28 cellular contexts compared by ENCODE assay signal in genomic region chr2:141316606-141317005, GRCh38.
DNase-seq lines count a peak whose midpoint lies in the region; ATAC-seq, FAIRE-seq and TF ChIP-seq lines count a peak whose summit lies in the region.
"Had no signal": no experiment of that assay in that cellular context is flagged by ENCODE, and none has a peak within 500 bp of the region (broad histone marks: within the 10 kb centered on the region; RNA-seq: fewer than 3 reads in every experiment).

No MANE protein-coding gene starts in this region.

- no peak for FAIRE-seq in pancreas (lab: Jason Lieb, UNC)
- FAIRE-seq: GM12891, RCC 7860 had no signal

- H3K36me3 ChIP-seq in HAP-1 (replicated peaks) (no peaks in the 10 kb centered on the region), neural cell (ENCODE audit: insufficient read depth, low read length) (no peaks in the 10 kb centered on the region), pancreas (no peaks in the 10 kb centered on the region)

- no peak overlapping the region for H3K9ac ChIP-seq in neural cell (ENCODE audit: low read length)
- H3K9ac ChIP-seq: SK-N-SH had no signal

- H3K9me3 ChIP-seq in HAP-1: no peaks in the 10 kb centered on the region
- no peaks in the 10 kb centered on the region for H3K9me3 ChIP-seq in neural cell (ENCODE audit: low read length)
- H3K9me3 ChIP-seq in pancreas: no peaks in the 10 kb centered on the region
- H3K9me3 ChIP-seq: SK-N-SH had no signal

- intact Hi-C loops in pancreas (cut with DNase I): no loop called here

- no peaks in the 10 kb centered on the region for H3K9me2 ChIP-seq in neural cell (ENCODE audit: insufficient read depth, low read length)
- H3K9me2 ChIP-seq: SK-N-SH had no signal

- H4K20me1 ChIP-seq in neural cell (ENCODE audit: insufficient read depth): no peaks in the 10 kb centered on the region

- TF ChIP-seq CTCF in astrocyte of the cerebellum (IDR thresholded peaks at IDR 0.05; ENCODE audit: low read depth, low read length, missing control alignments): no peak
- TF ChIP-seq CTCF in neural cell (IDR thresholded peaks at IDR 0.05; ENCODE audit: poor library complexity, severe bottlenecking): no peak
- TF ChIP-seq CTCF in pancreas (IDR thresholded peaks at IDR 0.05): no peak

- H3K4me2 ChIP-seq in neural cell (ENCODE audit: low read length): no peak overlapping the region
- H3K4me2 ChIP-seq: SK-N-SH had no signal

- H3K79me2 ChIP-seq in neural cell (replicated peaks; ENCODE audit: insufficient read depth, low read length): no peaks in the 10 kb centered on the region

- H3K27me3 ChIP-seq in HAP-1 (ENCODE audit: low read depth) (no peaks in the 10 kb centered on the region), neural cell (ENCODE audit: insufficient read depth, low read depth, low read length) (no peaks in the 10 kb centered on the region), pancreas (no peaks in the 10 kb centered on the region)

- H3K9me3 Mint-ChIP-seq in activated CD8-positive, alpha-beta memory T cell treated with anti-CD3 and anti-CD28 coated beads, Interleukin-2, amount 10 ng/mL, durations not matched to agents 7 days and 5 days (ENCODE audit: low read depth): peaks cover 2% of the 10 kb centered on the region

- 88 to 95% methylated on average over 3 of the region's 3 CpGs for WGBS in pancreas, 2 donors

- no peak for TF ChIP-seq RAD21 in neural cell (conservative IDR thresholded peaks at IDR 0.05)

- no peak overlapping the region for H3K4me3 Mint-ChIP-seq in activated CD8-positive, alpha-beta memory T cell treated with anti-CD3 and anti-CD28 coated beads, Interleukin-2, amount 10 ng/mL, durations not matched to agents 7 days and 5 days
- H3K4me3 Mint-ChIP-seq: B cell; CD14-positive monocyte; CD8-positive, alpha-beta memory T cell had no signal

- no peaks in the 10 kb centered on the region for H3K27me3 Mint-ChIP-seq in activated CD8-positive, alpha-beta memory T cell treated with anti-CD3 and anti-CD28 coated beads, Interleukin-2, amount 10 ng/mL, durations not matched to agents 7 days and 5 days
- H3K27me3 Mint-ChIP-seq: B cell; CD8-positive, alpha-beta memory T cell had no signal

- no peaks in the 10 kb centered on the region for H3K4me1 Mint-ChIP-seq in activated CD8-positive, alpha-beta memory T cell treated with anti-CD3 and anti-CD28 coated beads, Interleukin-2, amount 10 ng/mL, durations not matched to agents 7 days and 5 days
- H3K4me1 Mint-ChIP-seq: B cell; CD14-positive monocyte; CD8-positive, alpha-beta memory T cell had no signal

- H2AFZ ChIP-seq in neural cell (ENCODE audit: low read depth, low read length): no peak overlapping the region

- H3K36me3 Mint-ChIP-seq in activated CD8-positive, alpha-beta memory T cell treated with anti-CD3 and anti-CD28 coated beads, Interleukin-2, amount 10 ng/mL, durations not matched to agents 7 days and 5 days: no peaks in the 10 kb centered on the region
- H3K36me3 Mint-ChIP-seq: CD14-positive monocyte; CD8-positive, alpha-beta memory T cell had no signal

- no peak overlapping the region for H3K27ac Mint-ChIP-seq in activated CD8-positive, alpha-beta memory T cell treated with anti-CD3 and anti-CD28 coated beads, Interleukin-2, amount 10 ng/mL, durations not matched to agents 7 days and 5 days
- H3K27ac Mint-ChIP-seq: B cell; CD14-positive monocyte; CD8-positive, alpha-beta memory T cell had no signal

- in situ Hi-C loops in HAP-1 (cut with MboI; ENCODE audit: low sequenced_read_pairs) (no loop called here), astrocyte of the cerebellum (cut with HindIII; ENCODE audit: low sequenced_read_pairs) (no loop called here)

- H3K27ac ChIP-seq in neural cell (ENCODE audit: low read length) (no peak overlapping the region), pancreas (no peak overlapping the region)

- TF ChIP-seq EP300 in neural cell (conservative IDR thresholded peaks at IDR 0.05; ENCODE audit: poor library complexity, severe bottlenecking): no peak

- no peak for ATAC-seq in activated CD8-positive, alpha-beta memory T cell treated with anti-CD3 and anti-CD28 coated beads, Interleukin-2, amount 10 ng/mL, durations not matched to agents 7 days and 5 days
- no peak for ATAC-seq in pancreas
- ATAC-seq: HCT116 had no signal

- H3K4me1 ChIP-seq in HAP-1 (peaks cover 3% of the 10 kb centered on the region; the same call in 1 of the 2 replicates), pancreas (no peaks in the 10 kb centered on the region)

- no peak overlapping the region for H3K4me3 ChIP-seq in HAP-1
- no peak overlapping the region for H3K4me3 ChIP-seq in astrocyte of the cerebellum (ENCODE audit: low read depth, low read length)
- peak overlapping the region; percentile 2 for H3K4me3 ChIP-seq in neural cell (ENCODE audit: low read length)
- H3K4me3 ChIP-seq in pancreas: no peak overlapping the region

- CTCF ChIA-PET in activated CD8-positive, alpha-beta memory T cell treated with anti-CD3 and anti-CD28 coated beads, Interleukin-2, amount 10 ng/mL, durations not matched to agents 7 days and 5 days (lab: Charles Lee): no interaction called here

- DNase-seq in HAP-1 (ENCODE audit: low spot score in 2 of 2) (peak; percentile 22 to 61), astrocyte of the cerebellum (ENCODE audit: low read depth) (peak; percentile 68), HUDEP-2 (lab: John Stamatoyannopoulos, UW; ENCODE audit: unreplicated experiment in 76 of 76) (no peak), pancreas (no peak)
- DNase-seq in activated CD8-positive, alpha-beta memory T cell treated with anti-CD3 and anti-CD28 coated beads, Interleukin-2, amount 10 ng/mL, durations not matched to agents 7 days and 5 days: no peak
- DNase-seq in activated naive CD4-positive, alpha-beta T cell treated with Interleukin-2 at 50 U/mL for 16 hours: no peak
- DNase-seq: CD8-positive, alpha-beta memory T cell; DMS 273 treated with DMSO at 0.1 percent for 48 hours; DMS79; GF-D8; GOT3; Karpas-422; NCI-H1092; NCI-H1436; NCI-H187; NCI-H2081 treated with DMSO at 0.1 percent for 48 hours; NCI-H2171; NCI-H226; NCI-H510A treated with DMSO at 0.1 percent for 48 hours; NCI-H774; SK-N-SH; SW 1271 had no signal

- H3F3A ChIP-seq in neural cell (ENCODE audit: insufficient read depth, low read length, poor library complexity, severe bottlenecking): peaks cover 4% of the 10 kb centered on the region

TF ChIP-seq in neural cell, 6 proteins besides CTCF, POLR2A, EP300 and RAD21:
- TF ChIP-seq, protein P1, sequence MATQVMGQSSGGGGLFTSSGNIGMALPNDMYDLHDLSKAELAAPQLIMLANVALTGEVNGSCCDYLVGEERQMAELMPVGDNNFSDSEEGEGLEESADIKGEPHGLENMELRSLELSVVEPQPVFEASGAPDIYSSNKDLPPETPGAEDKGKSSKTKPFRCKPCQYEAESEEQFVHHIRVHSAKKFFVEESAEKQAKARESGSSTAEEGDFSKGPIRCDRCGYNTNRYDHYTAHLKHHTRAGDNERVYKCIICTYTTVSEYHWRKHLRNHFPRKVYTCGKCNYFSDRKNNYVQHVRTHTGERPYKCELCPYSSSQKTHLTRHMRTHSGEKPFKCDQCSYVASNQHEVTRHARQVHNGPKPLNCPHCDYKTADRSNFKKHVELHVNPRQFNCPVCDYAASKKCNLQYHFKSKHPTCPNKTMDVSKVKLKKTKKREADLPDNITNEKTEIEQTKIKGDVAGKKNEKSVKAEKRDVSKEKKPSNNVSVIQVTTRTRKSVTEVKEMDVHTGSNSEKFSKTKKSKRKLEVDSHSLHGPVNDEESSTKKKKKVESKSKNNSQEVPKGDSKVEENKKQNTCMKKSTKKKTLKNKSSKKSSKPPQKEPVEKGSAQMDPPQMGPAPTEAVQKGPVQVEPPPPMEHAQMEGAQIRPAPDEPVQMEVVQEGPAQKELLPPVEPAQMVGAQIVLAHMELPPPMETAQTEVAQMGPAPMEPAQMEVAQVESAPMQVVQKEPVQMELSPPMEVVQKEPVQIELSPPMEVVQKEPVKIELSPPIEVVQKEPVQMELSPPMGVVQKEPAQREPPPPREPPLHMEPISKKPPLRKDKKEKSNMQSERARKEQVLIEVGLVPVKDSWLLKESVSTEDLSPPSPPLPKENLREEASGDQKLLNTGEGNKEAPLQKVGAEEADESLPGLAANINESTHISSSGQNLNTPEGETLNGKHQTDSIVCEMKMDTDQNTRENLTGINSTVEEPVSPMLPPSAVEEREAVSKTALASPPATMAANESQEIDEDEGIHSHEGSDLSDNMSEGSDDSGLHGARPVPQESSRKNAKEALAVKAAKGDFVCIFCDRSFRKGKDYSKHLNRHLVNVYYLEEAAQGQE (IDR thresholded peaks at IDR 0.05; ENCODE audit: borderline replicate concordance): no peak
- TF ChIP-seq MXI1 (conservative IDR thresholded peaks at IDR 0.05; ENCODE audit: poor library complexity, severe bottlenecking): no peak

Comparison
In these comparisons a context has a peak if more than half of its experiments do, and no peak if none do; other contexts are left out.
1. DNase-seq: peak in HAP-1 (2 of 2) and astrocyte of the cerebellum (single experiment); none in activated CD8-positive, alpha-beta memory T cell treated with anti-CD3 and anti-CD28 coated beads, Interleukin-2, amount 10 ng/mL, durations not matched to agents 7 days and 5 days (single experiment), activated naive CD4-positive, alpha-beta T cell treated with Interleukin-2 at 50 U/mL for 16 hours (single experiment), HUDEP-2 (0 of 76) and pancreas (0 of 6).